27 cellular contexts compared by ENCODE assay signal in the genomic region with DNA sequence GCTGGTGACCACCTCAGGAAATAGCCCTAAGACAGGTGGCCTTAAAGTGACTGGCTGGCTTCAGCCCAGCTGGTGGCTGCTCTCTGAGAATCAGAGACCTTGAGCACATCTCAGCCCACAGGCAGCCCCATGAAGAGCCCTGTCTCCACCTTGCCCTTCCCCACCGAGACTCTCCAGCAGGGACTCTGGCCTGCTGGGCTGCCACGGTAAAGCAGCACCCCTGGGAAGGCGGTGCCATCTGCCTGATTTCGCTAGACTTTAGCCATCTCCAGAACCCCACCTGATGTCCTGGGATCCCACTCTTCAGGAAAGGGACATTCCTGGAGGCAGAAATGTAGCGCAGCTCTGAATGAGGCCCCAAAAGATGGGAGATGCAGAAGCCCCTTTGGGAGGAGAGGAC. TPM values are rescaled to one million over a fixed set of nuclear protein-coding genes. Genes with fewer than 3 reads are reported as not detected.
A peak's percentile ranks its signal among the peaks of the same experiment; 100 is the strongest.
DNase-seq lines count a peak whose midpoint lies in the region; ATAC-seq, FAIRE-seq and TF ChIP-seq lines count a peak whose summit lies in the region.
"Had no signal": no experiment of that assay in that cellular context is flagged by ENCODE, and none has a peak within 500 bp of the region (broad histone marks: within the 10 kb centered on the region; RNA-seq: fewer than 3 reads in every experiment).

No MANE protein-coding gene starts in this region.

- WGBS in A549 (ENCODE audit: missing lambda C conversion rate), result 76% methylated on average over 5 of the region's 5 CpGs

- TF ChIP-seq CTCF in A549 (IDR thresholded peaks at IDR 0.05), result no peak
- TF ChIP-seq CTCF in OCI-LY3 (IDR thresholded peaks at IDR 0.05; ENCODE audit: low read depth, low read length), result no peak
- TF ChIP-seq CTCF in brain microvascular endothelial cell (IDR thresholded peaks at IDR 0.05; ENCODE audit: low read depth, low read length, missing control alignments), result no peak
- no peak for TF ChIP-seq CTCF in osteoblast (IDR thresholded peaks at IDR 0.05; ENCODE audit: extremely low read depth, low read depth, low read length)

- ATAC-seq in A549 (peak in 1 of 2 experiments; percentile 28; a peak in 3 of 6 replicates), HG02623 (IDR thresholded peaks at IDR 0.05; ENCODE audit: unreplicated experiment) (no peak), HG03442 (IDR thresholded peaks at IDR 0.05; ENCODE audit: unreplicated experiment) (no peak)
- ATAC-seq: activated naive CD4-positive, alpha-beta T cell treated with anti-CD3 and anti-CD28 coated beads, Interleukin-2, amount 50 U/mL, for 72 hours; left colon; natural killer cell; right cardiac atrium had no signal

- H2AFZ ChIP-seq in OCI-LY3 (ENCODE audit: low read depth, low read length) (no peak overlapping the region), osteoblast (ENCODE audit: low read length) (no peak overlapping the region)
- H2AFZ ChIP-seq: parathyroid adenoma had no signal

- H3K4me3 ChIP-seq in A549 (no peak overlapping the region), OCI-LY3 (ENCODE audit: low read length) (no peak overlapping the region), brain microvascular endothelial cell (ENCODE audit: low read depth, low read length) (no peak overlapping the region), osteoblast (ENCODE audit: insufficient read depth, low read length) (no peak overlapping the region)
- H3K4me3 ChIP-seq: ascending aorta, BLaER1, HAP-1, upper lobe of left lung had no signal

- H3K27ac ChIP-seq in A549, result peak overlapping the region; percentile 37 to 74; a peak in 5 of 6 replicates
- H3K27ac ChIP-seq in OCI-LY3 (ENCODE audit: low read length), result no peak overlapping the region
- H3K27ac ChIP-seq in brain microvascular endothelial cell, result peak overlapping the region; percentile 83
- H3K27ac ChIP-seq in osteoblast (ENCODE audit: low read depth, low read length), result peak overlapping the region; percentile 26
- H3K27ac ChIP-seq: BLaER1, parathyroid adenoma, upper lobe of left lung had no signal

- POLR2A ChIA-PET in A549 (lab: Yijun Ruan, JAX), result no interaction called here

- TF ChIP-seq POLR2A in A549 (IDR thresholded peaks at IDR 0.05; ENCODE audit: low read length) (no peak), H54 (IDR thresholded peaks at IDR 0.05; ENCODE audit: low read depth, low read length) (no peak)

- H3K36me3 ChIP-seq in OCI-LY3 (replicated peaks; ENCODE audit: low read depth, low read length) (no peaks in the 10 kb centered on the region), brain microvascular endothelial cell (replicated peaks) (peaks cover 70% of the 10 kb centered on the region), osteoblast (ENCODE audit: insufficient read depth, low read length) (no peaks in the 10 kb centered on the region)
- H3K36me3 ChIP-seq: HAP-1 had no signal

- no peak for TF ChIP-seq RAD21 in A549 (conservative IDR thresholded peaks at IDR 0.05 in 1 of 2, IDR thresholded peaks at IDR 0.05 in 1 of 2)

- in situ Hi-C loops in brain microvascular endothelial cell (cut with HindIII; ENCODE audit: low pct_ligation_motif_present, low sequenced_read_pairs), result no loop called here

- H3K4me2 ChIP-seq in A549, result peak overlapping the region; percentile 39; the same call in 2 of the 3 replicates
- H3K4me2 ChIP-seq in OCI-LY3 (ENCODE audit: low read length), result peak overlapping the region; percentile 50
- no peak overlapping the region for H3K4me2 ChIP-seq in osteoblast (ENCODE audit: insufficient read depth, low read length)
- H3K4me2 ChIP-seq: BLaER1 had no signal

- H3K79me2 ChIP-seq in OCI-LY3 (ENCODE audit: low read length) (no peaks in the 10 kb centered on the region), osteoblast (ENCODE audit: insufficient read depth, low read length) (no peaks in the 10 kb centered on the region)

- DNase-seq in A549 (ENCODE audit: low read depth in 1 of 2, low spot score in 1 of 2) (no peak), brain microvascular endothelial cell (no peak), osteoblast (ENCODE audit: insufficient read length, low spot score, missing footprints) (peak; percentile 44), NCI-H2081 (lab: John Stamatoyannopoulos, UW) (no peak), H54 (ENCODE audit: insufficient read length, low spot score) (no peak)
- DNase-seq: activated CD4-positive, alpha-beta T cell treated with anti-CD3 and anti-CD28 coated beads, Interleukin-2, amount 50 U/mL, for 4 hours; activated CD8-positive, alpha-beta memory T cell treated with anti-CD3 and anti-CD28 coated beads, Interleukin-2, amount 50 U/mL, for 4 hours; COR-L47; DND-41; left colon; midbrain; natural killer cell; NCI-H1092; NCI-H2029 treated with DMSO at 0.1 percent for 48 hours; NCI-H774; T-helper 9 cell; upper lobe of left lung had no signal

- H3K4me1 ChIP-seq in A549, result peaks cover 22% of the 10 kb centered on the region
- peaks cover 8% of the 10 kb centered on the region for H3K4me1 ChIP-seq in OCI-LY3 (ENCODE audit: low read length)
- peaks cover 10% of the 10 kb centered on the region for H3K4me1 ChIP-seq in osteoblast (ENCODE audit: insufficient read depth, low read length)
- H3K4me1 ChIP-seq: HAP-1, parathyroid adenoma had no signal

- CTCF ChIA-PET in A549 (lab: Yijun Ruan, JAX), result interaction anchor here (1.0 to 25.8 kb wide), 8 partner anchors 2 to 349 kb away, joined by 3 to 575 read pairs (median 10); no protein-coding TSS in a partner anchor

- H4K20me1 ChIP-seq in OCI-LY3 (ENCODE audit: insufficient read depth, low read length) (no peaks in the 10 kb centered on the region; the same call in 1 of the 2 replicates), osteoblast (ENCODE audit: insufficient read depth, low read length) (no peaks in the 10 kb centered on the region)

- FAIRE-seq in A549 (lab: Jason Lieb, UNC), result no peak
- no peak for FAIRE-seq in H54 (lab: Jason Lieb, UNC)
- FAIRE-seq: A204.1 had no signal

- peaks cover 15% of the 10 kb centered on the region; the same call in 1 of the 2 replicates for H3K27me3 ChIP-seq in OCI-LY3 (ENCODE audit: low read depth, low read length)
- H3K27me3 ChIP-seq in brain microvascular endothelial cell (replicated peaks), result no peaks in the 10 kb centered on the region
- H3K27me3 ChIP-seq in osteoblast (ENCODE audit: insufficient read depth, low read length), result no peaks in the 10 kb centered on the region
- H3K27me3 ChIP-seq: ascending aorta, BLaER1, upper lobe of left lung had no signal

- no peak overlapping the region for H3K9ac ChIP-seq in OCI-LY3 (ENCODE audit: low read length)
- H3K9ac ChIP-seq: BLaER1, parathyroid adenoma had no signal

- H3K9me3 ChIP-seq in A549 (no peaks in the 10 kb centered on the region), OCI-LY3 (ENCODE audit: insufficient read depth, low read length) (no peaks in the 10 kb centered on the region), osteoblast (ENCODE audit: low read depth, low read length) (no peaks in the 10 kb centered on the region)
- H3K9me3 ChIP-seq: ascending aorta, BLaER1, HAP-1, upper lobe of left lung had no signal

- TF ChIP-seq EP300 in A549 (IDR thresholded peaks at IDR 0.05), result no peak

TF ChIP-seq in A549, 52 proteins besides CTCF, POLR2A, EP300 and RAD21:
- TF ChIP-seq RARB (CRISPR knock-in tag; IDR thresholded peaks at IDR 0.05), result no peak
- TF ChIP-seq, protein P1, sequence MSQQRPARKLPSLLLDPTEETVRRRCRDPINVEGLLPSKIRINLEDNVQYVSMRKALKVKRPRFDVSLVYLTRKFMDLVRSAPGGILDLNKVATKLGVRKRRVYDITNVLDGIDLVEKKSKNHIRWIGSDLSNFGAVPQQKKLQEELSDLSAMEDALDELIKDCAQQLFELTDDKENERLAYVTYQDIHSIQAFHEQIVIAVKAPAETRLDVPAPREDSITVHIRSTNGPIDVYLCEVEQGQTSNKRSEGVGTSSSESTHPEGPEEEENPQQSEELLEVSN (IDR thresholded peaks at IDR 0.05; ENCODE audit: borderline replicate concordance, low read depth), result no peak
- no peak for TF ChIP-seq GATA3 (IDR thresholded peaks at IDR 0.05; ENCODE audit: borderline replicate concordance)
- no peak for TF ChIP-seq MAFK (IDR thresholded peaks at IDR 0.05; ENCODE audit: partially characterized antibody)
- no peak for TF ChIP-seq TP53 (CRISPR knock-in tag; IDR thresholded peaks at IDR 0.05)
- no peak for TF ChIP-seq RCOR1 (IDR thresholded peaks at IDR 0.05; ENCODE audit: low read depth, low read length)
- TF ChIP-seq FOSB (CRISPR knock-in tag; IDR thresholded peaks at IDR 0.05), result no peak
- TF ChIP-seq ZNF302 (CRISPR knock-in tag; IDR thresholded peaks at IDR 0.05), result no peak
- no peak for TF ChIP-seq EHMT2 (IDR thresholded peaks at IDR 0.05; ENCODE audit: low read depth)
- TF ChIP-seq, protein P2, sequence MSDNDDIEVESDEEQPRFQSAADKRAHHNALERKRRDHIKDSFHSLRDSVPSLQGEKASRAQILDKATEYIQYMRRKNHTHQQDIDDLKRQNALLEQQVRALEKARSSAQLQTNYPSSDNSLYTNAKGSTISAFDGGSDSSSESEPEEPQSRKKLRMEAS (IDR thresholded peaks at IDR 0.05), result no peak
- no peak for TF ChIP-seq JUN (IDR thresholded peaks at IDR 0.05)
- TF ChIP-seq HOXB13 (CRISPR knock-in tag; IDR thresholded peaks at IDR 0.05; ENCODE audit: low read depth), result no peak
- no peak for TF ChIP-seq CEBPB (IDR thresholded peaks at IDR 0.05)
- TF ChIP-seq ESRRA (IDR thresholded peaks at IDR 0.05; ENCODE audit: borderline replicate concordance, low read length), result no peak

RNA-seq across cellular contexts. Expression of a gene that starts 45.2 kb away (rescaled TPM):
- polyA plus RNA-seq in A549 (2011; rRNA removed) (1.2 and 1.8 TPM in 2 replicates), A549 (2017; fragmentation: RNase III; extraction: RNeasy Plus Mini Kit Qiagen cat#74134 plus additional on column Dnase treatment) (1.3 to 1.6 TPM (median 1.5 TPM) in 3 replicates)
- polyA plus RNA-seq in A549 (2012; cell fraction: cytosol; rRNA removed), result 0.86 and 1.0 TPM in 2 replicates
- polyA plus RNA-seq in A549 (2012; cell fraction: nucleus; rRNA removed), result 6.1 and 6.7 TPM in 2 replicates
- 2.7 and 4.3 TPM in 2 replicates for polyA minus RNA-seq in A549 (2011; rRNA and poly(A)+ RNA removed)
- 1.4 and 4.7 TPM in 2 replicates for total RNA-seq in osteoblast
